In the genomic region with DNA sequence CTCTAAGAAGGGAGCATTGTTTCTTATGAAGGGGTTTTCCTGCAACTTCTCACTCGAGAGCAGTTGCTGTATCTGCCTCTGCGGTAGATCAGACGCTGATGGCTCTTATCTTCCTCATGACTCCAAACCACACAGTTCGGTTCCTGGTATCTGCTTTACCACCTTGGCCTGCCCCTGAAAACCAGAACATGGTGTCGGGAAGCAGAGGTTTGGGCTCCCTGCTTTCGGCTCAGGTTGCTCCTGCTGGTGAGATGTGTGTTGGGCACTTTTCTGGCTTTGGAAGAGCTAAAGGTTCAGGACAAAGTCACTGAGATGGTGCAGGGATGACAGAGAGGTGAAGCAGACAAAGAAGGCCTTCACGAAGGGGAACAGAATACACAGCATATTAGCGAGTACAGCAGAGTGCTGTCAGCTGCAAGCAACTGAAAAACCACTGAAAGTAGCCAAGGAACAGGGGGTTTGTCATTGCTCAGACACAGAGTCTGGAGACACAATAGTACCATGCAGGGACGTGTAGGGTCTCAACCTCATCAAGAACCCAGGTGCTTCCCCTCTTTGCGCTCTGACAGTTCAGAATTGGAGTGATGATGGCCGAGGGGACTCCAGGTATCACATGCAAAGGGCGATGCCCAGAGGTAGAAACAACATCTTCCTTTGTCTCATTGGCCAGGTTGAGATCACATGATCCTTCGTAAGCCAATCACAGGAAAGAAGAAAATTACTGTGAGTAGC, we compare ENCODE assay signal across 12 cellular contexts. TPM values are rescaled to one million over a fixed set of nuclear protein-coding genes. Genes with fewer than 3 reads are reported as not detected.
DNase-seq lines count a peak whose midpoint lies in the region; ATAC-seq and TF ChIP-seq lines count a peak whose summit lies in the region.
"Had no signal": no experiment of that assay in that cellular context is flagged by ENCODE, and none has a peak within 500 bp of the region (broad histone marks: within the 10 kb centered on the region; RNA-seq: fewer than 3 reads in every experiment).

No MANE protein-coding gene starts in this region.

- H3K79me2 ChIP-seq in SK-N-SH (ENCODE audit: insufficient read depth) = no peaks in the 10 kb centered on the region

- H2AFZ ChIP-seq in SK-N-SH (ENCODE audit: low read depth) = no peak overlapping the region

- peak overlapping the region in 3 of 4 donors; percentile 66 to 74 (median 69) for H3K4me3 Mint-ChIP-seq in CD4-positive, CD25-positive, alpha-beta regulatory T cell

- H3K36me3 Mint-ChIP-seq in CD4-positive, CD25-positive, alpha-beta regulatory T cell = peaks cover 11% of the 10 kb centered on the region

- peak overlapping the region; percentile 36 for H3K27ac ChIP-seq in CD4-positive, CD25-positive, alpha-beta regulatory T cell (ENCODE audit: insufficient read depth, low read length, poor library complexity, severe bottlenecking)
- no peak overlapping the region for H3K27ac ChIP-seq in SK-N-SH (ENCODE audit: low read depth in 2 of 2, low read length in 1 of 2)
- H3K27ac ChIP-seq: C4-2B, cardiac muscle cell had no signal

- ATAC-seq in CD4-positive, CD25-positive, alpha-beta regulatory T cell (ENCODE audit: low read depth in 2 of 2) = peak; percentile 60 to 66
- peak; percentile 56 for ATAC-seq in GM19372 (IDR thresholded peaks at IDR 0.05; ENCODE audit: low read depth, unreplicated experiment)
- ATAC-seq in HG03159 (IDR thresholded peaks at IDR 0.05; ENCODE audit: unreplicated experiment) = peak; percentile 60

- peak in 2 of 3 donors; percentile 1 to 71 for DNase-seq in CD4-positive, CD25-positive, alpha-beta regulatory T cell
- DNase-seq in activated T-cell treated with anti-CD3 and anti-CD28 coated beads, Interleukin-2, amount 50 U/mL, for 48 hours = peak; percentile 33 to 44
- DNase-seq in COLO668 (lab: John Stamatoyannopoulos, UW; ENCODE audit: unreplicated experiment) (no peak), H7 (no peak), SK-N-SH (no peak), NCI-H187 (lab: John Stamatoyannopoulos, UW) (no peak)
- DNase-seq: NCI-H2081 had no signal

- peak overlapping the region in 2 of 3 donors; percentile 87 for H3K27ac Mint-ChIP-seq in CD4-positive, CD25-positive, alpha-beta regulatory T cell

- TF ChIP-seq RAD21 in SK-N-SH (IDR thresholded peaks at IDR 0.05; ENCODE audit: low read length) = no peak

- TF ChIP-seq EP300 in SK-N-SH (IDR thresholded peaks at IDR 0.05; ENCODE audit: borderline replicate concordance in 1 of 2, low read depth in 1 of 2, low read length in 1 of 2) = no peak

- WGBS in SK-N-SH (ENCODE audit: low lambda C conversion rate) = 39% methylated on average over 11 of the region's 13 CpGs

- TF ChIP-seq CTCF in SK-N-SH (IDR thresholded peaks at IDR 0.05) = no peak

- H3F3A ChIP-seq in SK-N-SH (replicated peaks; ENCODE audit: insufficient read depth) = no peaks in the 10 kb centered on the region

- no peaks in the 10 kb centered on the region for H4K20me1 ChIP-seq in SK-N-SH (ENCODE audit: insufficient read depth)

- no peak overlapping the region for H3K9ac ChIP-seq in SK-N-SH

- no peaks in the 10 kb centered on the region for H3K27me3 Mint-ChIP-seq in CD4-positive, CD25-positive, alpha-beta regulatory T cell

- H3K4me1 ChIP-seq in CD4-positive, CD25-positive, alpha-beta regulatory T cell (ENCODE audit: control insufficient read depth, insufficient read depth, low read length, poor library complexity, severe bottlenecking) = peaks cover 12% of the 10 kb centered on the region
- no peaks in the 10 kb centered on the region for H3K4me1 ChIP-seq in SK-N-SH (ENCODE audit: control insufficient read depth in 1 of 2, insufficient read depth in 2 of 2, low read depth in 1 of 2, low read length in 1 of 2)

- H3K9me3 Mint-ChIP-seq in CD4-positive, CD25-positive, alpha-beta regulatory T cell = peaks cover 0 to 5% (median 0%) of the 10 kb centered on the region in 7 donors

- H3K4me2 ChIP-seq in SK-N-SH = no peak overlapping the region

- H3K9me3 ChIP-seq in CD4-positive, CD25-positive, alpha-beta regulatory T cell (ENCODE audit: control insufficient read depth in 2 of 2, low read length in 2 of 2) = no peaks in the 10 kb centered on the region
- H3K9me3 ChIP-seq in SK-N-SH = no peaks in the 10 kb centered on the region

- peaks cover 6 to 27% (median 17%) of the 10 kb centered on the region in 4 donors for H3K4me1 Mint-ChIP-seq in CD4-positive, CD25-positive, alpha-beta regulatory T cell

- H3K9me2 ChIP-seq in SK-N-SH = no peaks in the 10 kb centered on the region

- POLR2A ChIA-PET in SK-N-SH (lab: Yijun Ruan, JAX) = no interaction called here

- CTCF ChIA-PET in SK-N-SH (lab: Yijun Ruan, JAX) = no interaction called here

- no peaks in the 10 kb centered on the region for H3K27me3 ChIP-seq in CD4-positive, CD25-positive, alpha-beta regulatory T cell (ENCODE audit: control insufficient read depth, insufficient read depth, low read length)
- H3K27me3 ChIP-seq in H7 (ENCODE audit: control insufficient read depth, insufficient read depth, low read length) (no peaks in the 10 kb centered on the region; the same call in 1 of the 2 replicates), SK-N-SH (ENCODE audit: insufficient read depth) (peaks cover 11% of the 10 kb centered on the region; the same call in 1 of the 2 replicates)
- H3K27me3 ChIP-seq: cardiac muscle cell had no signal

- H3K4me3 ChIP-seq in CD4-positive, CD25-positive, alpha-beta regulatory T cell (ENCODE audit: low read depth, low read length) = no peak overlapping the region
- H3K4me3 ChIP-seq in H7 (ENCODE audit: insufficient read depth, low read depth, low read length) = no peak overlapping the region
- no peak overlapping the region for H3K4me3 ChIP-seq in SK-N-SH (ENCODE audit: low read depth in 2 of 2, low read length in 1 of 2)
- H3K4me3 ChIP-seq: cardiac muscle cell had no signal

- H3K36me3 ChIP-seq in CD4-positive, CD25-positive, alpha-beta regulatory T cell (ENCODE audit: control insufficient read depth, insufficient read depth, low read length) = no peaks in the 10 kb centered on the region
- H3K36me3 ChIP-seq in H7 (replicated peaks; ENCODE audit: control insufficient read depth, insufficient read depth, low read length) = no peaks in the 10 kb centered on the region
- H3K36me3 ChIP-seq in SK-N-SH (replicated peaks in 1 of 2; ENCODE audit: control insufficient read depth in 1 of 2, insufficient read depth in 2 of 2, low read length in 1 of 2) = no peaks in the 10 kb centered on the region
- H3K36me3 ChIP-seq: cardiac muscle cell had no signal

TF ChIP-seq in SK-N-SH, 30 proteins besides CTCF, POLR2A, EP300 and RAD21:
- TF ChIP-seq NRF1 (IDR thresholded peaks at IDR 0.05; ENCODE audit: low read depth, low read length) (no peak), ELF1 (IDR thresholded peaks at IDR 0.05) (no peak), CHD2 (IDR thresholded peaks at IDR 0.05; ENCODE audit: low read length, partially characterized antibody) (no peak), EZH2phosphoT487 (IDR thresholded peaks at IDR 0.05; ENCODE audit: borderline replicate concordance, low read depth) (no peak), RFX5 (IDR thresholded peaks at IDR 0.05; ENCODE audit: low read length) (no peak), MXI1 (IDR thresholded peaks at IDR 0.05; ENCODE audit: low read depth, low read length) (no peak), TCF12 (IDR thresholded peaks at IDR 0.05) (no peak), SMC3 (IDR thresholded peaks at IDR 0.05; ENCODE audit: low read depth, low read length) (no peak), NFIC (IDR thresholded peaks at IDR 0.05; ENCODE audit: borderline replicate concordance) (no peak), SIN3A (IDR thresholded peaks at IDR 0.05; ENCODE audit: borderline replicate concordance, low read depth, low read length) (no peak), FOXM1 (IDR thresholded peaks at IDR 0.05; ENCODE audit: low read depth) (no peak), RCOR1 (IDR thresholded peaks at IDR 0.05; ENCODE audit: low read length) (no peak), IRF3 (IDR thresholded peaks at IDR 0.05; ENCODE audit: low read depth, low read length) (no peak)

RNA-seq across cellular contexts. Expression of gene CSF2RB, which starts 11.9 kb away (rescaled TPM):
- 27.0 TPM for total RNA-seq in CD4-positive, CD25-positive, alpha-beta regulatory T cell
- polyA plus RNA-seq in CD4-positive, CD25-positive, alpha-beta regulatory T cell = 10 to 100 TPM in 2 of 4 donors, 1 to 10 TPM in 2; 5.7 to 10.6 (median 8.8) TPM
- not detected in 2 replicates for total RNA-seq in H7 (2014; rRNA removed; shearing (Covaris generic))
- not detected in 2 replicates for polyA plus RNA-seq in SK-N-SH (2012; rRNA removed)
- polyA plus RNA-seq in SK-N-SH (2012; cell fraction: cytosol; rRNA removed) = not detected in 2 replicates
- 0.02 TPM in 1 of 2 replicates, not detected in the other for polyA plus RNA-seq in SK-N-SH (2012; cell fraction: nucleus; rRNA removed)
- total RNA-seq: H4 had no signal
- polyA plus RNA-seq: cardiac muscle cell had no signal

RNA-seq across cellular contexts. Expression of gene NCF4, which starts 40.8 kb away (rescaled TPM):
- total RNA-seq in CD4-positive, CD25-positive, alpha-beta regulatory T cell = 53.1 TPM
- 100 to 1,000 TPM in 2 of 4 donors, 10 to 100 TPM in 2; 57.8 to 126 (median 84.6) TPM for polyA plus RNA-seq in CD4-positive, CD25-positive, alpha-beta regulatory T cell
- not detected in 2 replicates for total RNA-seq in H7 (2014; rRNA removed; shearing (Covaris generic))
- polyA plus RNA-seq in SK-N-SH (2012; rRNA removed) = not detected in 2 replicates
- polyA plus RNA-seq in SK-N-SH (2012; cell fraction: cytosol; rRNA removed) = not detected in 2 replicates
- polyA plus RNA-seq in SK-N-SH (2012; cell fraction: nucleus; rRNA removed) = not detected in 2 replicates
- total RNA-seq: cardiac muscle cell, H4 had no signal
- polyA plus RNA-seq: cardiac muscle cell had no signal

Comparison
In these comparisons a context has a peak if more than half of its experiments do, and no peak if none do; other contexts are left out.
1. DNase-seq: peak in CD4-positive, CD25-positive, alpha-beta regulatory T cell (2 of 3) and activated T-cell treated with anti-CD3 and anti-CD28 coated beads, Interleukin-2, amount 50 U/mL, for 48 hours (2 of 2); none in COLO668 (single experiment), H7 (single experiment), SK-N-SH (single experiment) and NCI-H187 (0 of 2).
2. RNA of gene CSF2RB, which starts 11.9 kb away (total RNA-seq): 27.0 TPM in CD4-positive, CD25-positive, alpha-beta regulatory T cell (single experiment); not detected in H7; every median in the first group is over 10 times any median in the second.
3. RNA of gene NCF4, which starts 40.8 kb away (total RNA-seq): 53.1 TPM in CD4-positive, CD25-positive, alpha-beta regulatory T cell (single experiment); not detected in H7; every median in the first group is over 10 times any median in the second.
4. Peak in every context shown above with its lines, with median percentiles within 50 percentile points of each other: ATAC-seq.